21 cellular contexts compared by ENCODE assay signal in genomic region chr2:197414515-197414914, GRCh38. TPM values are rescaled to one million over a fixed set of nuclear protein-coding genes. Genes with fewer than 3 reads are reported as not detected.
A peak's percentile ranks its signal among the peaks of the same experiment; 100 is the strongest.
DNase-seq lines count a peak whose midpoint lies in the region; ATAC-seq, FAIRE-seq and TF ChIP-seq lines count a peak whose summit lies in the region.
"Had no signal": no experiment of that assay in that cellular context is flagged by ENCODE, and none has a peak within 500 bp of the region (broad histone marks: within the 10 kb centered on the region; RNA-seq: fewer than 3 reads in every experiment).

No MANE protein-coding gene starts in this region.

- peaks cover 53% of the 10 kb centered on the region for H3K36me3 Mint-ChIP-seq in T-helper 1 cell treated with Interleukin-12 subunit alpha and Interleukin-12 subunit beta and Interleukin-4 antibody, amounts not matched to agents 30 μg/mL and 1 μg/mL, for 36 hours (ENCODE audit: low read depth)
- peaks cover 47 to 64% of the 10 kb centered on the region in 2 donors for H3K36me3 Mint-ChIP-seq in CD4-positive, alpha-beta memory T cell
- H3K36me3 Mint-ChIP-seq in astrocyte (ENCODE audit: low read depth, unreplicated experiment): peaks cover 19% of the 10 kb centered on the region

- peak overlapping the region; percentile 45 for H3K27ac Mint-ChIP-seq in T-helper 1 cell treated with Interleukin-12 subunit alpha and Interleukin-12 subunit beta and Interleukin-4 antibody, amounts not matched to agents 30 μg/mL and 1 μg/mL, for 36 hours
- peak overlapping the region in 5 of 7 donors; percentile 24 to 77 (median 35) for H3K27ac Mint-ChIP-seq in CD4-positive, alpha-beta memory T cell
- H3K27ac Mint-ChIP-seq in astrocyte (ENCODE audit: unreplicated experiment): peak overlapping the region; percentile 24
- H3K27ac Mint-ChIP-seq: B cell had no signal

- no peak overlapping the region for H3K4me3 ChIP-seq in CD4-positive, alpha-beta memory T cell (ENCODE audit: low read length in 2 of 2)
- H3K4me3 ChIP-seq in astrocyte (ENCODE audit: insufficient read depth, low read depth, low read length) (no peak overlapping the region), right lobe of liver (no peak overlapping the region)
- H3K4me3 ChIP-seq: HAP-1 had no signal

- FAIRE-seq in astrocyte (lab: Jason Lieb, UNC) (no peak), GM12892 (lab: Jason Lieb, UNC) (no peak)

- H4K20me1 ChIP-seq in astrocyte (ENCODE audit: insufficient read depth, low read length): peaks cover 39% of the 10 kb centered on the region

- intact Hi-C loops in CD4-positive, alpha-beta memory T cell (cut with micrococcal nuclease): no loop called here
- intact Hi-C loops in right lobe of liver (cut with DNase I): no loop called here

- CTCF ChIA-PET in CD4-positive, alpha-beta memory T cell (lab: Charles Lee; ENCODE audit: partially characterized antibody): no interaction called here

- no peaks in the 10 kb centered on the region for H3K27me3 Mint-ChIP-seq in T-helper 1 cell treated with Interleukin-12 subunit alpha and Interleukin-12 subunit beta and Interleukin-4 antibody, amounts not matched to agents 30 μg/mL and 1 μg/mL, for 36 hours (ENCODE audit: low read depth)
- H3K27me3 Mint-ChIP-seq in CD4-positive, alpha-beta memory T cell: no peaks in the 10 kb centered on the region
- H3K27me3 Mint-ChIP-seq in astrocyte (ENCODE audit: low read depth, unreplicated experiment): no peaks in the 10 kb centered on the region
- H3K27me3 Mint-ChIP-seq: B cell had no signal

- H3K79me2 ChIP-seq in astrocyte (ENCODE audit: insufficient read depth, low read length): peaks cover 74% of the 10 kb centered on the region

- POLR2A ChIA-PET in CD4-positive, alpha-beta memory T cell (lab: Charles Lee; ENCODE audit: partially characterized antibody): interaction anchor here (1.4 kb wide), 1 partner anchor 20 kb away, joined by 5 read pairs; the partner anchor contains the start of gene SF3B1

- DNase-seq in T-helper 1 cell (no peak), astrocyte (ENCODE audit: low read depth) (no peak), right lobe of liver (no peak), NCI-H146 treated with DMSO at 0.1 percent for 48 hours (lab: John Stamatoyannopoulos, UW; ENCODE audit: unreplicated experiment) (no peak), GM12892 (ENCODE audit: insufficient read length) (no peak)
- no peak for DNase-seq in CD4-positive, alpha-beta memory T cell
- DNase-seq: 8988T; DMS153; GDM1; NCI-H1105; NCI-H1694; NCI-H2081 treated with DMSO at 0.1 percent for 48 hours; NCI-H446 treated with DMSO at 0.1 percent for 48 hours; NCI-H69; NK-92 treated with Interleukin-12 subunit alpha and Interleukin-12 subunit beta, amount 100 ng/mL, for 24 hours; OCI-M1; Right ventricle myocardium superior had no signal

- no peaks in the 10 kb centered on the region for H3K9me3 Mint-ChIP-seq in T-helper 1 cell treated with Interleukin-12 subunit alpha and Interleukin-12 subunit beta and Interleukin-4 antibody, amounts not matched to agents 30 μg/mL and 1 μg/mL, for 36 hours
- peaks cover 0 to 1% (median 0%) of the 10 kb centered on the region in 8 donors for H3K9me3 Mint-ChIP-seq in CD4-positive, alpha-beta memory T cell
- H3K9me3 Mint-ChIP-seq in astrocyte (ENCODE audit: unreplicated experiment): no peaks in the 10 kb centered on the region

- peaks cover 3% of the 10 kb centered on the region for H3K4me1 ChIP-seq in CD4-positive, alpha-beta memory T cell (ENCODE audit: insufficient read depth, low read length)
- no peaks in the 10 kb centered on the region for H3K4me1 ChIP-seq in astrocyte (ENCODE audit: insufficient read depth, low read length)
- peaks cover 0 to 20% (median 6%) of the 10 kb centered on the region in 4 donors for H3K4me1 ChIP-seq in right lobe of liver
- H3K4me1 ChIP-seq: HAP-1 had no signal

- peaks cover 1% of the 10 kb centered on the region for H3K4me1 Mint-ChIP-seq in T-helper 1 cell treated with Interleukin-12 subunit alpha and Interleukin-12 subunit beta and Interleukin-4 antibody, amounts not matched to agents 30 μg/mL and 1 μg/mL, for 36 hours (ENCODE audit: low read depth)
- H3K4me1 Mint-ChIP-seq in CD4-positive, alpha-beta memory T cell: peaks cover 2 to 11% (median 6%) of the 10 kb centered on the region in 4 donors
- peaks cover 13% of the 10 kb centered on the region for H3K4me1 Mint-ChIP-seq in astrocyte (ENCODE audit: low read depth, unreplicated experiment)
- H3K4me1 Mint-ChIP-seq: B cell had no signal

- TF ChIP-seq POLR2A in right lobe of liver (IDR thresholded peaks at IDR 0.05) (no peak), GM12892 (IDR thresholded peaks at IDR 0.05; ENCODE audit: low read depth, low read length) (no peak)

- no peaks in the 10 kb centered on the region for H3K27me3 ChIP-seq in CD4-positive, alpha-beta memory T cell (ENCODE audit: insufficient read depth, low read length)
- H3K27me3 ChIP-seq in astrocyte (ENCODE audit: insufficient read depth, low read length) (no peaks in the 10 kb centered on the region), right lobe of liver (no peaks in the 10 kb centered on the region)

- 77% methylated on average over 2 of the region's 2 CpGs for WGBS in right lobe of liver (ENCODE audit: insufficient coverage, low coverage, low lambda C conversion rate, missing lambda C conversion rate)

- no peak overlapping the region for H3K4me2 ChIP-seq in astrocyte (ENCODE audit: low read length)

- no peak overlapping the region for H2AFZ ChIP-seq in astrocyte (ENCODE audit: low read depth, low read length)

- no peaks in the 10 kb centered on the region for H3K9me3 ChIP-seq in CD4-positive, alpha-beta memory T cell (ENCODE audit: control insufficient read depth in 1 of 2, low read length in 2 of 2)
- H3K9me3 ChIP-seq in astrocyte (ENCODE audit: insufficient read depth, low read depth, low read length) (no peaks in the 10 kb centered on the region), right lobe of liver (no peaks in the 10 kb centered on the region)
- H3K9me3 ChIP-seq: HAP-1 had no signal

- H3K4me3 Mint-ChIP-seq in T-helper 1 cell treated with Interleukin-12 subunit alpha and Interleukin-12 subunit beta and Interleukin-4 antibody, amounts not matched to agents 30 μg/mL and 1 μg/mL, for 36 hours: no peak overlapping the region
- H3K4me3 Mint-ChIP-seq in CD4-positive, alpha-beta memory T cell: no peak overlapping the region
- H3K4me3 Mint-ChIP-seq in astrocyte (ENCODE audit: unreplicated experiment): no peak overlapping the region
- H3K4me3 Mint-ChIP-seq: B cell had no signal

- no peak overlapping the region for H3K9ac ChIP-seq in astrocyte (ENCODE audit: low read length)

- no peak for TF ChIP-seq CTCF in astrocyte (IDR thresholded peaks at IDR 0.05; ENCODE audit: insufficient read depth, low read depth, low read length)
- no peak for TF ChIP-seq CTCF in right lobe of liver (IDR thresholded peaks at IDR 0.05)

- ATAC-seq in right lobe of liver (peak; percentile 60 to 73 (median 62)), GM19324 (IDR thresholded peaks at IDR 0.05; ENCODE audit: low FRiP score, unreplicated experiment) (no peak)

- no peak overlapping the region for H3K27ac ChIP-seq in CD4-positive, alpha-beta memory T cell (ENCODE audit: low read depth, low read length)
- no peak overlapping the region for H3K27ac ChIP-seq in astrocyte (ENCODE audit: low read depth, low read length)
- peak overlapping the region; percentile 10 to 76 (median 48) for H3K27ac ChIP-seq in right lobe of liver

- peaks cover 78% of the 10 kb centered on the region for H3K36me3 ChIP-seq in CD4-positive, alpha-beta memory T cell (ENCODE audit: insufficient read depth, low read length)
- peaks cover 57% of the 10 kb centered on the region for H3K36me3 ChIP-seq in astrocyte (ENCODE audit: insufficient read depth, low read length)
- H3K36me3 ChIP-seq in right lobe of liver: peaks cover 10 to 79% (median 32%) of the 10 kb centered on the region in 4 donors

RNA-seq across cellular contexts. Expression of gene SF3B1, which starts 20.3 kb away (rescaled TPM):
- 100 to 1,000 TPM; 601 to 604 TPM for total RNA-seq in CD4-positive, alpha-beta memory T cell
- 100 to 1,000 TPM; 103 to 155 TPM for polyA plus RNA-seq in CD4-positive, alpha-beta memory T cell
- total RNA-seq in astrocyte (241 and 253 TPM in 2 replicates), right lobe of liver (100 to 1,000 TPM in 3 of 6 experiments, 10 to 100 TPM in 3; 74.6 to 113 (median 100) TPM)
- 219 TPM for polyA plus RNA-seq in GM12892 (2012; ENCODE audit: missing spikeins)

RNA-seq across cellular contexts. Expression of gene COQ10B, which starts 38.8 kb away (rescaled TPM):
- 10 to 100 TPM; 31.7 to 33.1 TPM for total RNA-seq in CD4-positive, alpha-beta memory T cell
- 10 to 100 TPM; 44.9 to 88.1 TPM for polyA plus RNA-seq in CD4-positive, alpha-beta memory T cell
- 46.0 and 48.3 TPM in 2 replicates for total RNA-seq in astrocyte
- 10 to 100 TPM; 11.7 to 23.7 (median 17.1) TPM for total RNA-seq in right lobe of liver
- polyA plus RNA-seq in GM12892 (2012; ENCODE audit: missing spikeins): 11.8 TPM

Comparison
In these comparisons a context has a peak if more than half of its experiments do, and no peak if none do; other contexts are left out.
1. H3K27ac ChIP-seq: peak in right lobe of liver (3 of 3); none in CD4-positive, alpha-beta memory T cell (single experiment) and astrocyte (single experiment).
2. Peak in every context shown above with its lines, with median percentiles within 50 percentile points of each other: H3K27ac Mint-ChIP-seq.